ENCODE assay signal across 8 cellular contexts in the genomic region with DNA sequence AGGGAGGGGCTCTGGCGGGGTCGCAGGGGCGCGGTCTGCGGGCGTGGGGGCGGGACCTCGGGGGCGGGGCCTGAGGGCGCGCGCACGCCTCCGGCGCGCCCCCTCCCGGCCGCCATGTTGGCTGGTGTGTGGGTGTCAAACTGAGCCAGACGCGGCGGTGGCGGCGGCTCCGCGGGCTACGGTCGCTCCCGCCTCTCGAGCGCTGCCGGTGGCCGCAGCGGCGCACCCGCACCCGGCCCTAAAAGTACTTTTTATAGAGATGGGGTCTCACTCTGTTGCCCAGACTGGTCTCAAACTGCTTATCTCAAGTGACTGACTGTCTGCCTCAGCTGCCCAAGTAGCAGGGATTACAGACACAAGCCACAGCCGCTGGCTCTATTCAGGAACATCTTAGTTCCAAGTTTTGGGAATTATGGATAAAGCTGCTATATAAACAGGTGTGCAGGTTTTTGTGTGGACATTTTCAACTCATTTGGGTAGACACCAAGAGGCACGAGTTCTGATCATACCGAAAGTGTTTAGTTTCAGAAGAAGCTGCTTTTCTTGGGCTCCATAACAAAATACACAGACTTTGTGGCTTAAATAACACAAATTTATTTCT. TPM values are rescaled to one million over a fixed set of nuclear protein-coding genes. Genes with fewer than 3 reads are reported as not detected.
DNase-seq lines count a peak whose midpoint lies in the region; TF ChIP-seq lines count a peak whose summit lies in the region.
"Not testable (repeated sequence)": the region's sequence is repeated elsewhere in the genome, so short reads cannot be mapped to it uniquely, and the experiment has no call there.

No MANE protein-coding gene starts in this region.

- peak; percentile 33 for DNase-seq in H4 (ENCODE audit: low spot score)
- DNase-seq in activated CD4-positive, alpha-beta T cell treated with anti-CD3 and anti-CD28 coated beads for 1 hour, result peak; percentile 40
- DNase-seq in hepatocyte (ENCODE audit: low spot score), result peak; percentile 47
- peak; percentile 88 for DNase-seq in posterior vena cava (ENCODE audit: low spot score)
- DNase-seq in testis, result peak; percentile 82

- not testable (repeated sequence) for H3K9me3 ChIP-seq in HUES6 (ENCODE audit: control insufficient read depth, insufficient read depth, low read depth, low read length); hepatocyte (ENCODE audit: low read depth); testis

- H3K4me3 ChIP-seq in HUES6 (ENCODE audit: low read depth, low read length), result peak overlapping the region; percentile 58
- not testable (repeated sequence) for H3K4me3 ChIP-seq in hepatocyte
- peak overlapping the region; percentile 39 to 63 for H3K4me3 ChIP-seq in testis

- 3% methylated on average over 12 of the region's 39 CpGs for WGBS in hepatocyte (ENCODE audit: low lambda C conversion rate, missing lambda C conversion rate)
- WGBS in testis, 2 donors, result 0% methylated on average over 35 of the region's 39 CpGs; no CpG with 5 or more reads in 1 of the 2 donors

- not testable (repeated sequence) for TF ChIP-seq POLR2A in testis (IDR thresholded peaks at IDR 0.05)

- not testable (repeated sequence) for H3K27me3 ChIP-seq in HUES6 (ENCODE audit: control insufficient read depth, insufficient read depth, low read length); hepatocyte; testis

- H4K20me1 ChIP-seq in hepatocyte (ENCODE audit: insufficient read depth, poor library complexity, severe bottlenecking), result not testable (repeated sequence)

- not testable (repeated sequence) for H3K36me3 ChIP-seq in HUES6 (ENCODE audit: control insufficient read depth, insufficient read depth, low read length); hepatocyte (replicated peaks; ENCODE audit: insufficient read depth, low read depth); testis (ENCODE audit: low read depth, missing control alignments)

- H3K27me3 Mint-ChIP-seq in brain, result not testable (repeated sequence)

- peak overlapping the region in 3 of 5 experiments; percentile 53 to 78 (median 75) for H3K27ac Mint-ChIP-seq in brain

- H2AFZ ChIP-seq in hepatocyte, result not testable (repeated sequence)

- H3K4me2 ChIP-seq in hepatocyte, result peak overlapping the region; percentile 71

- H3K36me3 Mint-ChIP-seq in brain, result not testable (repeated sequence)

- H3K4me1 Mint-ChIP-seq in brain, result not testable (repeated sequence)

- peak overlapping the region; percentile 59 to 83 (median 73) for H3K4me3 Mint-ChIP-seq in brain

- H3K9ac ChIP-seq in HUES6 (ENCODE audit: low read length), result peak overlapping the region; percentile 61

- H3K27ac ChIP-seq in HUES6 (ENCODE audit: low read depth, low read length), result not testable (repeated sequence)
- peak overlapping the region; percentile 83 for H3K27ac ChIP-seq in hepatocyte
- H3K27ac ChIP-seq in testis, result peak overlapping the region; percentile 83 to 84

- H3K79me2 ChIP-seq in hepatocyte, result not testable (repeated sequence)

- not testable (repeated sequence) for H3K4me1 ChIP-seq in HUES6 (ENCODE audit: control insufficient read depth, insufficient read depth, low read length); hepatocyte (ENCODE audit: insufficient read depth); testis

- intact Hi-C loops in posterior vena cava (cut with DNase I); testis (cut with DNase I; ENCODE audit: low total_unique reads): not testable (repeated sequence)

- H3K9me3 Mint-ChIP-seq in brain, result not testable (repeated sequence)

- peak; percentile 20; the same call in 1 of the 2 replicates for TF ChIP-seq CTCF in GM12874 (IDR thresholded peaks at IDR 0.05; ENCODE audit: insufficient read depth, low read depth, low read length)
- TF ChIP-seq CTCF in brain (conservative IDR thresholded peaks at IDR 0.05), result peak in 1 of 2 experiments; percentile 20
- peak; percentile 17 for TF ChIP-seq CTCF in hepatocyte (IDR thresholded peaks at IDR 0.05; ENCODE audit: poor library complexity)
- peak; percentile 41 to 73 (median 42) for TF ChIP-seq CTCF in testis (IDR thresholded peaks at IDR 0.05)

- not testable (repeated sequence) for H3K9me2 ChIP-seq in hepatocyte (replicated peaks; ENCODE audit: insufficient read depth)

RNA-seq across cellular contexts. Expression of a gene that starts 16.2 kb away (rescaled TPM):
- total RNA-seq in H4 (2014; rRNA removed; shearing (Covaris generic)), result not detected in 2 replicates
- polyA plus RNA-seq in brain (ENCODE audit: insufficient read depth, low read depth, low replicate concordance) (not detected), hepatocyte (not detected in 2 replicates), testis (ENCODE audit: insufficient read depth, low read depth, low replicate concordance) (9.5 TPM)
- total RNA-seq in hepatocyte (not detected in 2 replicates), posterior vena cava (1 to 10 TPM; 5.0 to 5.3 TPM), testis (1 to 10 TPM; 2.0 to 2.2 TPM)

Comparison
In these comparisons a context has a peak if more than half of its experiments do, and no peak if none do; other contexts are left out.
1. DNase-seq: peak in every context shown above with its lines; median percentile 88 in posterior vena cava; 82 in testis; 47 in hepatocyte; 40 in activated CD4-positive, alpha-beta T cell treated with anti-CD3 and anti-CD28 coated beads for 1 hour; 33 in H4.